34 cellular contexts compared by ENCODE assay signal in the genomic region with DNA sequence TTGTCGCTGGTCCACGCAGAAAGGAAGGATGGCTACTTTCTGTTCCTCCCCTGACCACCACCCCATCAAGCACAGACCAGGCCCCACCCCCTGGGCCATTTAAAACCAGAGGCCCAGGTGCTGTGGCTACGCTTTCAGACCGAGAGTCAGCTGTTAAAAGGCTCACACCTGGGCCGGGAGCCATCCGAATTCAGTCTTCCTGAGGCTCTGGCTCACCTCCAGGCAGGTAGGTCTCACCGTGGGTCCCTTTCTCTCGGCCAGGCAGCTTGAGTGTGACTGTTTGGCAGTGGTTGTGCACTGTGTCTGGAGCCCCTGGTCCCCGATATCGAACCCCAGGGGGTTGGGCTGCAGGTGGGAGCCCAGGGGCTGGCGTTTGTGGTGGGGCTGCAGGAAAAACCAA. TPM values are rescaled to one million over a fixed set of nuclear protein-coding genes. Genes with fewer than 3 reads are reported as not detected.
"Had no signal": no experiment of that assay in that cellular context is flagged by ENCODE, and none has a peak within 500 bp of the region (broad histone marks: within the 10 kb centered on the region; RNA-seq: fewer than 3 reads in every experiment).

No MANE protein-coding gene starts in this region.

- H3K4me3 Mint-ChIP-seq: activated CD4-positive, alpha-beta memory T cell treated with anti-CD3 and anti-CD28 coated beads, Interleukin-2, amount 10 ng/mL, durations not matched to agents 7 days and 5 days; activated CD4-positive, alpha-beta T cell treated with anti-CD3 and anti-CD28 coated beads for 36 hours; activated CD4-positive, alpha-beta T cell treated with anti-CD3 and anti-CD28 coated beads, Interleukin-2, amount 10 ng/mL, durations not matched to agents 7 days and 5 days; activated naive CD8-positive, alpha-beta T cell; activated T-cell treated with anti-CD3 and anti-CD28 coated beads, Interleukin-2, amount 50 U/mL, for 4 hours; activated T-helper 17 cell treated with anti-CD3 and anti-CD28 coated beads, Interleukin-2, amount 50 U/mL, for 72 hours; central memory CD8-positive, alpha-beta T cell; dendritic cell treated with granulocyte-macrophage colony-stimulating factor and Interleukin-4, amounts not matched to agents 40 ng/mL and 50 ng/mL, for 4 days; endodermal cell; T-helper 17 cell; T-helper 2 cell treated with Interferon-gamma antibody and Interleukin-4, amounts not matched to agents 5 μg/mL and 100 μg/mL, for 36 hours had no signal

- H3K27ac ChIP-seq: brain microvascular endothelial cell, coronary artery, dorsolateral prefrontal cortex, heart left ventricle had no signal

- H3K27me3 ChIP-seq: brain microvascular endothelial cell had no signal

- H3K27ac Mint-ChIP-seq: activated CD4-positive, alpha-beta memory T cell treated with anti-CD3 and anti-CD28 coated beads, Interleukin-2, amount 10 ng/mL, durations not matched to agents 7 days and 5 days; activated CD4-positive, alpha-beta T cell treated with anti-CD3 and anti-CD28 coated beads for 36 hours; activated CD4-positive, alpha-beta T cell treated with anti-CD3 and anti-CD28 coated beads, Interleukin-2, amount 10 ng/mL, durations not matched to agents 7 days and 5 days; activated naive CD8-positive, alpha-beta T cell; activated T-helper 17 cell treated with anti-CD3 and anti-CD28 coated beads, Interleukin-2, amount 50 U/mL, for 72 hours; dendritic cell treated with granulocyte-macrophage colony-stimulating factor and Interleukin-4, amounts not matched to agents 40 ng/mL and 50 ng/mL, for 4 days; endodermal cell; T-helper 17 cell; T-helper 2 cell treated with Interferon-gamma antibody and Interleukin-4, amounts not matched to agents 5 μg/mL and 100 μg/mL, for 36 hours had no signal

- H3K4me3 ChIP-seq: coronary artery, dorsolateral prefrontal cortex, heart left ventricle had no signal

- H3K4me1 Mint-ChIP-seq: activated CD4-positive, alpha-beta memory T cell treated with anti-CD3 and anti-CD28 coated beads, Interleukin-2, amount 10 ng/mL, durations not matched to agents 7 days and 5 days; activated CD4-positive, alpha-beta T cell treated with anti-CD3 and anti-CD28 coated beads for 36 hours; activated CD4-positive, alpha-beta T cell treated with anti-CD3 and anti-CD28 coated beads, Interleukin-2, amount 10 ng/mL, durations not matched to agents 7 days and 5 days; activated T-helper 17 cell treated with anti-CD3 and anti-CD28 coated beads, Interleukin-2, amount 50 U/mL, for 72 hours; central memory CD8-positive, alpha-beta T cell; endodermal cell had no signal

- H3K27me3 Mint-ChIP-seq: activated CD4-positive, alpha-beta memory T cell treated with anti-CD3 and anti-CD28 coated beads, Interleukin-2, amount 10 ng/mL, durations not matched to agents 7 days and 5 days; activated CD4-positive, alpha-beta T cell treated with anti-CD3 and anti-CD28 coated beads, Interleukin-2, amount 10 ng/mL, durations not matched to agents 7 days and 5 days; activated naive CD8-positive, alpha-beta T cell had no signal

- H3K36me3 ChIP-seq: brain microvascular endothelial cell, heart left ventricle had no signal

- DNase-seq: activated CD4-positive, alpha-beta memory T cell treated with anti-CD3 and anti-CD28 coated beads, Interleukin-2, amount 10 ng/mL, durations not matched to agents 7 days and 5 days; activated CD4-positive, alpha-beta T cell treated with anti-CD3 and anti-CD28 coated beads for 36 hours; activated CD4-positive, alpha-beta T cell treated with anti-CD3 and anti-CD28 coated beads, Interleukin-2, amount 10 ng/mL, durations not matched to agents 7 days and 5 days; activated CD4-positive, alpha-beta T cell treated with anti-CD3 and anti-CD28 coated beads, Interleukin-2, amount 50 U/mL, for 4 hours; activated CD4-positive, CD25-positive, alpha-beta regulatory T cell; activated CD4-positive, CD25-positive, alpha-beta regulatory T cell treated with anti-CD3 and anti-CD28 coated beads, Interleukin-2, amount 50 U/mL, for 72 hours; activated effector memory CD4-positive, alpha-beta T cell treated with Interleukin-2 at 50 U/mL for 16 hours; activated gamma-delta T cell treated with Interleukin-2 at 50 U/mL for 16 hours; activated naive CD4-positive, alpha-beta T cell treated with anti-CD3 and anti-CD28 coated beads, Interleukin-2, amount 50 U/mL, for 16 hours; activated naive CD4-positive, alpha-beta T cell treated with Interleukin-2 at 50 U/mL for 16 hours; activated T-cell treated with anti-CD3 and anti-CD28 coated beads, Interleukin-2, amount 50 U/mL, for 4 hours; amniotic stem cell; anterior cingulate cortex; brain microvascular endothelial cell; dorsolateral prefrontal cortex; effector memory CD4-positive, alpha-beta T cell; endodermal cell; foreskin fibroblast; glutamatergic neuron; heart left ventricle; T-helper 17 cell; T1000 had no signal

- ATAC-seq: activated CD4-positive, alpha-beta T cell treated with anti-CD3 and anti-CD28 coated beads for 36 hours; activated T-cell treated with anti-CD3 and anti-CD28 coated beads, Interleukin-2, amount 50 U/mL, for 4 hours; activated T-helper 17 cell treated with anti-CD3 and anti-CD28 coated beads, Interleukin-2, amount 50 U/mL, for 72 hours; esophagus mucosa; heart left ventricle; T-helper 17 cell had no signal

RNA-seq across cellular contexts. Expression of a gene that starts 7.2 kb away (rescaled TPM):
- total RNA-seq: activated CD4-positive, alpha-beta memory T cell treated with anti-CD3 and anti-CD28 coated beads, Interleukin-2, amount 10 ng/mL, durations not matched to agents 7 days and 5 days; activated CD4-positive, alpha-beta T cell treated with anti-CD3 and anti-CD28 coated beads, Interleukin-2, amount 10 ng/mL, durations not matched to agents 7 days and 5 days; activated T-cell treated with anti-CD3 and anti-CD28 coated beads, Interleukin-2, amount 50 U/mL, for 4 hours; bronchial epithelial cell; cardiac septum; cerebellum; endodermal cell; epithelial cell of proximal tubule; heart left ventricle; T-helper 17 cell had no signal
- polyA plus RNA-seq: adipose tissue, heart left ventricle had no signal
